ENCODE assay signal across 20 cellular contexts in the genomic region with DNA sequence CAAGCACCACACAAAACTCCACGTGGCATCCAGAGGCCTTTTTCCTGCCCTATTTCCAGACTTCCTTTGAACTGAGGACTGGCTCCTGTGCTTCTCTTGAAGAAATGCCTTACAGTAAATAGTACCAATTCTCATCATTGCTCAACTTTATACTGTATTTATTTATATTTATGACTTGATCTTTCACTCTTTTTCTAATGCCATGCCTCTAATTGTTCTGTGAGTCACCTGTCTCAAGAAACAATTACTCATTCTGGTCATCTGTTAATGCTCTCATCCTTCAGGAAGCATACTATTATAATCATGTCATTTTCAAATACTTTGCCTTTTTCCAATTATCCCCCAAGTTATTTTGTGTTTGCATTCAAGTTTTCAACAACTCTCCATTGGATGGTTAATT.
"Had no signal": no experiment of that assay in that cellular context is flagged by ENCODE, and none has a peak within 500 bp of the region (broad histone marks: within the 10 kb centered on the region; RNA-seq: fewer than 3 reads in every experiment).

No MANE protein-coding gene starts in this region.

- H3K4me1 Mint-ChIP-seq: activated CD4-positive, alpha-beta memory T cell treated with anti-CD3 and anti-CD28 coated beads, Interleukin-2, amount 10 ng/mL, durations not matched to agents 7 days and 5 days; activated naive CD8-positive, alpha-beta T cell treated with anti-CD3 and anti-CD28 coated beads, Interleukin-2, amount 50 U/mL, for 24 hours had no signal

- H3K9me3 Mint-ChIP-seq: activated CD4-positive, alpha-beta memory T cell treated with anti-CD3 and anti-CD28 coated beads, Interleukin-2, amount 10 ng/mL, durations not matched to agents 7 days and 5 days; activated naive CD4-positive, alpha-beta T cell treated with anti-CD3 and anti-CD28 coated beads for 36 hours; activated naive CD8-positive, alpha-beta T cell treated with anti-CD3 and anti-CD28 coated beads, Interleukin-2, amount 50 U/mL, for 24 hours; activated T-cell treated with anti-CD3 and anti-CD28 coated beads, Interleukin-2, amount 50 U/mL, for 4 hours had no signal

- DNase-seq: activated CD4-positive, alpha-beta memory T cell treated with anti-CD3 and anti-CD28 coated beads, Interleukin-2, amount 10 ng/mL, durations not matched to agents 7 days and 5 days; activated CD4-positive, alpha-beta T cell treated with anti-CD3 and anti-CD28 coated beads for 48 hours; activated CD4-positive, CD25-positive, alpha-beta regulatory T cell; activated naive CD4-positive, alpha-beta T cell treated with anti-CD3 and anti-CD28 coated beads for 36 hours; activated naive CD8-positive, alpha-beta T cell treated with anti-CD3 and anti-CD28 coated beads, Interleukin-2, amount 50 U/mL, for 24 hours; activated T-cell treated with anti-CD3 and anti-CD28 coated beads, Interleukin-2, amount 50 U/mL, for 4 hours; aorta; cortex of kidney; foreskin fibroblast; glutamatergic neuron; hippocampal formation; left lung; midbrain; occipital lobe; stimulated activated naive CD8-positive, alpha-beta T cell treated with anti-CD3 and anti-CD28 coated beads, Interleukin-15, Interleukin-2, amounts not matched to agents 100 U/mL and 50 U/mL, for 24 hours; substantia nigra; T1000; tibial artery; uterus had no signal

- H3K4me3 Mint-ChIP-seq: activated CD4-positive, alpha-beta memory T cell treated with anti-CD3 and anti-CD28 coated beads, Interleukin-2, amount 10 ng/mL, durations not matched to agents 7 days and 5 days; activated naive CD4-positive, alpha-beta T cell treated with anti-CD3 and anti-CD28 coated beads for 36 hours; activated naive CD8-positive, alpha-beta T cell treated with anti-CD3 and anti-CD28 coated beads, Interleukin-2, amount 50 U/mL, for 24 hours; activated T-cell treated with anti-CD3 and anti-CD28 coated beads, Interleukin-2, amount 50 U/mL, for 4 hours had no signal

- H3K36me3 ChIP-seq: esophagus muscularis mucosa, left lung, tibial artery, uterus had no signal

- H3K9me3 ChIP-seq: esophagus muscularis mucosa, left lung, tibial artery, uterus had no signal

- ATAC-seq: activated naive CD8-positive, alpha-beta T cell treated with anti-CD3 and anti-CD28 coated beads, Interleukin-2, amount 50 U/mL, for 24 hours; activated T-cell treated with anti-CD3 and anti-CD28 coated beads, Interleukin-2, amount 50 U/mL, for 4 hours; left lung; stimulated activated naive CD8-positive, alpha-beta T cell treated with anti-CD3 and anti-CD28 coated beads, Interleukin-15, Interleukin-2, amounts not matched to agents 100 U/mL and 50 U/mL, for 24 hours had no signal

- H3K4me1 ChIP-seq: esophagus muscularis mucosa, left lung, tibial artery, uterus had no signal

- H3K27ac ChIP-seq: esophagus muscularis mucosa, left lung, tibial artery, uterus had no signal

- H3K27me3 Mint-ChIP-seq: activated naive CD8-positive, alpha-beta T cell treated with anti-CD3 and anti-CD28 coated beads, Interleukin-2, amount 50 U/mL, for 24 hours had no signal

- H3K27ac Mint-ChIP-seq: activated CD4-positive, alpha-beta memory T cell treated with anti-CD3 and anti-CD28 coated beads, Interleukin-2, amount 10 ng/mL, durations not matched to agents 7 days and 5 days; activated naive CD4-positive, alpha-beta T cell treated with anti-CD3 and anti-CD28 coated beads for 36 hours; activated naive CD8-positive, alpha-beta T cell treated with anti-CD3 and anti-CD28 coated beads, Interleukin-2, amount 50 U/mL, for 24 hours had no signal

- H3K27me3 ChIP-seq: left lung, uterus had no signal

- H3K4me3 ChIP-seq: esophagus muscularis mucosa, left lung, tibial artery, uterus had no signal
